In genomic region chr2:66562337-66562685, GRCh38 we compare ENCODE assay signal across 12 cellular contexts.
"Had no signal": no experiment of that assay in that cellular context is flagged by ENCODE, and none has a peak within 500 bp of the region (broad histone marks: within the 10 kb centered on the region; RNA-seq: fewer than 3 reads in every experiment).

No MANE protein-coding gene starts in this region.

- ATAC-seq: activated naive CD4-positive, alpha-beta T cell treated with anti-CD3 and anti-CD28 coated beads, Interleukin-2, amount 50 U/mL, for 72 hours; activated T-cell treated with anti-CD3 and anti-CD28 coated beads, Interleukin-2, amount 50 U/mL, for 4 hours; foreskin keratinocyte had no signal

- H3K27ac Mint-ChIP-seq: activated CD4-positive, alpha-beta memory T cell treated with anti-CD3 and anti-CD28 coated beads for 36 hours; activated naive CD4-positive, alpha-beta T cell treated with anti-CD3 and anti-CD28 coated beads, Interleukin-2, amount 50 U/mL, for 72 hours had no signal

- H3K4me3 Mint-ChIP-seq: activated CD4-positive, alpha-beta memory T cell treated with anti-CD3 and anti-CD28 coated beads for 36 hours; activated T-cell treated with anti-CD3 and anti-CD28 coated beads, Interleukin-2, amount 50 U/mL, for 4 hours had no signal

- H3K4me1 ChIP-seq: foreskin keratinocyte, right atrium auricular region, tibial nerve had no signal

- DNase-seq: activated CD4-positive, alpha-beta memory T cell treated with anti-CD3 and anti-CD28 coated beads for 36 hours; activated effector memory CD4-positive, alpha-beta T cell treated with anti-CD3 and anti-CD28 coated beads, Interleukin-2, amount 50 U/mL, for 16 hours; activated T-cell treated with anti-CD3 and anti-CD28 coated beads, Interleukin-2, amount 50 U/mL, for 4 hours; amygdala; dermis blood vessel endothelial cell; foreskin keratinocyte; small intestine; T1000 had no signal

- H3K9me3 Mint-ChIP-seq: activated CD4-positive, alpha-beta memory T cell treated with anti-CD3 and anti-CD28 coated beads for 36 hours; activated T-cell treated with anti-CD3 and anti-CD28 coated beads, Interleukin-2, amount 50 U/mL, for 4 hours had no signal

- H3K27me3 ChIP-seq: foreskin keratinocyte, neutrophil, right atrium auricular region, tibial nerve had no signal

- H3K4me3 ChIP-seq: right atrium auricular region, tibial nerve had no signal

- H3K27ac ChIP-seq: foreskin keratinocyte, neutrophil, right atrium auricular region, tibial nerve had no signal

- H3K9me3 ChIP-seq: neutrophil, right atrium auricular region, tibial nerve had no signal

- H3K36me3 Mint-ChIP-seq: activated CD4-positive, alpha-beta memory T cell treated with anti-CD3 and anti-CD28 coated beads for 36 hours; activated naive CD4-positive, alpha-beta T cell treated with anti-CD3 and anti-CD28 coated beads, Interleukin-2, amount 50 U/mL, for 72 hours had no signal

- H3K27me3 Mint-ChIP-seq: activated CD4-positive, alpha-beta memory T cell treated with anti-CD3 and anti-CD28 coated beads for 36 hours had no signal

- H3K36me3 ChIP-seq: neutrophil, right atrium auricular region, tibial nerve had no signal
